In genomic region chr16:67280090-67281015, GRCh38 we compare ENCODE assay signal across 11 cellular contexts. TPM values are rescaled to one million over a fixed set of nuclear protein-coding genes. Genes with fewer than 3 reads are reported as not detected.
DNase-seq lines count a peak whose midpoint lies in the region; FAIRE-seq and TF ChIP-seq lines count a peak whose summit lies in the region.
"Had no signal": no experiment of that assay in that cellular context is flagged by ENCODE, and none has a peak within 500 bp of the region (broad histone marks: within the 10 kb centered on the region; RNA-seq: fewer than 3 reads in every experiment).

No MANE protein-coding gene starts in this region.

- BruUV-seq in Caco-2 (replicated peaks; lab: Mats Ljungman, UMichigan) = no TSS peak

- no peaks in the 10 kb centered on the region for H3K27me3 ChIP-seq in Caco-2 (replicated peaks; ENCODE audit: control insufficient read depth, insufficient read depth, low read length)

- H3K27me3 Mint-ChIP-seq in Caco-2 (ENCODE audit: insufficient read depth, unreplicated experiment) = no peaks in the 10 kb centered on the region
- no peaks in the 10 kb centered on the region for H3K27me3 Mint-ChIP-seq in activated CD4-positive, alpha-beta memory T cell treated with anti-CD3 and anti-CD28 coated beads for 36 hours
- H3K27me3 Mint-ChIP-seq: central memory CD8-positive, alpha-beta T cell had no signal

- POLR2A ChIA-PET in AG04449 (lab: Yijun Ruan, JAX) (interaction anchor here (1.0 kb wide), 1 partner anchor 32 kb away, joined by 3 read pairs; no protein-coding TSS in a partner anchor), Caco-2 (lab: Charles Lee) (interaction anchor here (0.6 to 1.0 kb wide), 2 partner anchors 10 to 151 kb away, joined by 4 to 6 read pairs; partner anchors contain the start of gene HSD11B2)
- POLR2A ChIA-PET in activated CD4-positive, alpha-beta memory T cell treated with anti-CD3 and anti-CD28 coated beads for 36 hours (lab: Charles Lee) = no interaction called here

- CTCF ChIA-PET in AG04449 (lab: Yijun Ruan, JAX) = interaction anchor here (0.7 to 1.8 kb wide), 13 partner anchors 9 to 234 kb away, joined by 3 to 7 read pairs (median 3); no protein-coding TSS in a partner anchor
- CTCF ChIA-PET in Caco-2 (lab: Charles Lee) = interaction anchor here (0.9 to 1.3 kb wide), 3 partner anchors 12 to 34 kb away, joined by 3 to 11 read pairs (median 3); no protein-coding TSS in a partner anchor
- CTCF ChIA-PET in activated CD4-positive, alpha-beta memory T cell treated with anti-CD3 and anti-CD28 coated beads for 36 hours (lab: Charles Lee) = interaction anchor here (0.5 to 1.9 kb wide), 5 partner anchors 58 to 167 kb away, joined by 3 to 9 read pairs (median 5); no protein-coding TSS in a partner anchor

- DNase-seq in AG04449 (ENCODE audit: low read depth, low spot score) = no peak
- DNase-seq in Caco-2 = no peak
- DNase-seq in activated CD4-positive, alpha-beta memory T cell treated with anti-CD3 and anti-CD28 coated beads for 36 hours = no peak
- DNase-seq in kidney = peak; percentile 60
- no peak for DNase-seq in activated CD4-positive, CD25-positive, alpha-beta regulatory T cell treated with anti-CD3 and anti-CD28 coated beads, Interleukin-2, amount 50 U/mL, for 72 hours
- no peak for DNase-seq in NCI-H1417 (lab: John Stamatoyannopoulos, UW)
- no peak for DNase-seq in SIG-M5 treated with dmso at 0.1 percent for 504 hours (lab: John Stamatoyannopoulos, UW; ENCODE audit: unreplicated experiment)
- no peak for DNase-seq in HTR-8/SVneo (ENCODE audit: insufficient read length, low spot score)
- DNase-seq: NCI-H2029 treated with DMSO at 0.1 percent for 48 hours had no signal

- H3K27ac Mint-ChIP-seq in Caco-2 (ENCODE audit: unreplicated experiment) = no peak overlapping the region
- no peak overlapping the region for H3K27ac Mint-ChIP-seq in activated CD4-positive, alpha-beta memory T cell treated with anti-CD3 and anti-CD28 coated beads for 36 hours

- FAIRE-seq in kidney (lab: Jason Lieb, UNC) = no peak
- no peak for FAIRE-seq in HTR-8/SVneo (lab: Jason Lieb, UNC)

- H3K4me3 Mint-ChIP-seq in Caco-2 (ENCODE audit: unreplicated experiment) = peak overlapping the region; percentile 84
- H3K4me3 Mint-ChIP-seq in activated CD4-positive, alpha-beta memory T cell treated with anti-CD3 and anti-CD28 coated beads for 36 hours = peak overlapping the region; percentile 49

- H3K9me3 Mint-ChIP-seq in Caco-2 (ENCODE audit: unreplicated experiment) = no peaks in the 10 kb centered on the region
- H3K9me3 Mint-ChIP-seq in activated CD4-positive, alpha-beta memory T cell treated with anti-CD3 and anti-CD28 coated beads for 36 hours = no peaks in the 10 kb centered on the region
- H3K9me3 Mint-ChIP-seq: central memory CD8-positive, alpha-beta T cell had no signal

- peaks cover 3% of the 10 kb centered on the region; the same call in 1 of the 2 replicates for H3K36me3 ChIP-seq in Caco-2 (ENCODE audit: control insufficient read depth, insufficient read depth, low read length)
- no peaks in the 10 kb centered on the region for H3K36me3 ChIP-seq in kidney (ENCODE audit: control insufficient read depth in 1 of 2, insufficient read depth in 2 of 2, low read length in 2 of 2)

- H3K36me3 Mint-ChIP-seq in Caco-2 (ENCODE audit: insufficient read depth, unreplicated experiment) = peaks cover 18% of the 10 kb centered on the region
- H3K36me3 Mint-ChIP-seq in activated CD4-positive, alpha-beta memory T cell treated with anti-CD3 and anti-CD28 coated beads for 36 hours = peaks cover 13% of the 10 kb centered on the region

- H3K9me3 ChIP-seq in Caco-2 = no peaks in the 10 kb centered on the region
- H3K9me3 ChIP-seq in kidney (ENCODE audit: control insufficient read depth in 1 of 2, low read length in 2 of 2) = no peaks in the 10 kb centered on the region

- H3K9ac ChIP-seq in kidney (ENCODE audit: low read length in 2 of 2) = no peak overlapping the region

- intact Hi-C loops in Caco-2 (cut with micrococcal nuclease; ENCODE audit: unreplicated experiment) (no loop called here), kidney (cut with DNase I) (no loop called here)
- intact Hi-C loops in activated CD4-positive, alpha-beta memory T cell treated with anti-CD3 and anti-CD28 coated beads for 36 hours (cut with micrococcal nuclease) = no loop called here

- H3K4me1 ChIP-seq in Caco-2 = peaks cover 20% of the 10 kb centered on the region
- peaks cover 0 to 2% of the 10 kb centered on the region in 2 donors for H3K4me1 ChIP-seq in kidney (ENCODE audit: control insufficient read depth in 1 of 2, insufficient read depth in 1 of 2, low read depth in 1 of 2, low read length in 2 of 2)

- no peak overlapping the region for H3K27ac ChIP-seq in kidney (ENCODE audit: low read depth in 2 of 2, low read length in 2 of 2)

- TF ChIP-seq CTCF in AG04449 (IDR thresholded peaks at IDR 0.05; ENCODE audit: insufficient read depth, low read length, missing control alignments) (no peak), Caco-2 (IDR thresholded peaks at IDR 0.05; ENCODE audit: insufficient read depth in 1 of 2, low read depth in 1 of 2, low read length in 1 of 2, severe bottlenecking in 1 of 2, unreplicated experiment in 1 of 2) (no peak), kidney (IDR thresholded peaks at IDR 0.05; ENCODE audit: borderline replicate concordance, extremely low read depth, insufficient read depth) (no peak)

- H3K4me3 ChIP-seq in AG04449 (ENCODE audit: low read depth, low read length) (peak overlapping the region; percentile 71), Caco-2 (ENCODE audit: low read depth, low read length) (peak overlapping the region; percentile 88), kidney (ENCODE audit: low read length in 2 of 2) (no peak overlapping the region)

- H3K4me1 Mint-ChIP-seq in Caco-2 (ENCODE audit: low read depth, unreplicated experiment) = peaks cover 7% of the 10 kb centered on the region
- H3K4me1 Mint-ChIP-seq in activated CD4-positive, alpha-beta memory T cell treated with anti-CD3 and anti-CD28 coated beads for 36 hours (ENCODE audit: low read depth) = peaks cover 18% of the 10 kb centered on the region

RNA-seq across cellular contexts. Expression of gene PLEKHG4, which starts 1.0 kb away (rescaled TPM):
- total RNA-seq in Caco-2 (2022) (91.0 and 96.4 TPM in 2 replicates), kidney (10.1 TPM)
- 10 to 100 TPM; 22.7 to 24.6 TPM for total RNA-seq in activated CD4-positive, alpha-beta memory T cell treated with anti-CD3 and anti-CD28 coated beads for 36 hours
- 2.6 TPM for polyA plus RNA-seq in kidney (ENCODE audit: insufficient read depth, low read depth, low replicate concordance)

RNA-seq across cellular contexts. Expression of gene SLC9A5, which starts 31.6 kb away (rescaled TPM):
- total RNA-seq in Caco-2 (2022) (2.3 and 2.4 TPM in 2 replicates), kidney (1.1 TPM)
- 1 to 10 TPM; 5.9 to 6.1 TPM for total RNA-seq in activated CD4-positive, alpha-beta memory T cell treated with anti-CD3 and anti-CD28 coated beads for 36 hours
- 0.92 TPM for polyA plus RNA-seq in kidney (ENCODE audit: insufficient read depth, low read depth, low replicate concordance)

RNA-seq across cellular contexts. Expression of gene FHOD1, which starts 33.1 kb away (rescaled TPM):
- 59.1 and 69.0 TPM in 2 replicates for total RNA-seq in Caco-2 (2022)
- 100 to 1,000 TPM in 1 of 2 experiments, 10 to 100 TPM in 1; 96.3 to 111 TPM for total RNA-seq in activated CD4-positive, alpha-beta memory T cell treated with anti-CD3 and anti-CD28 coated beads for 36 hours
- total RNA-seq in kidney = 30.4 TPM
- polyA plus RNA-seq in kidney (ENCODE audit: insufficient read depth, low read depth, low replicate concordance) = 21.0 TPM

RNA-seq across cellular contexts. Expression of gene KCTD19, which starts 46.2 kb away (rescaled TPM):
- total RNA-seq in Caco-2 (2022) (not detected in 2 replicates), kidney (0.31 TPM)
- 1 to 10 TPM; 1.2 to 2.5 TPM for total RNA-seq in activated CD4-positive, alpha-beta memory T cell treated with anti-CD3 and anti-CD28 coated beads for 36 hours
- polyA plus RNA-seq in kidney (ENCODE audit: insufficient read depth, low read depth, low replicate concordance) = not detected
- polyA plus RNA-seq: esophagus had no signal

RNA-seq across cellular contexts. Expression of gene LRRC36, which starts 46.3 kb away (rescaled TPM):
- total RNA-seq in Caco-2 (2022) (0.79 TPM in 1 of 2 replicates, not detected in the other), kidney (2.6 TPM)
- under 1 TPM; 0.63 to 1.00 TPM for total RNA-seq in activated CD4-positive, alpha-beta memory T cell treated with anti-CD3 and anti-CD28 coated beads for 36 hours
- polyA plus RNA-seq in kidney (ENCODE audit: insufficient read depth, low read depth, low replicate concordance) = 3.1 TPM

Comparison
In these comparisons a context has a peak if more than half of its experiments do, and no peak if none do; other contexts are left out.
1. H3K4me3 ChIP-seq: peak in AG04449 (single experiment) and Caco-2 (single experiment); none in kidney (0 of 2).